In genomic region chr11:44006882-44007495, GRCh38 we compare ENCODE assay signal across 22 cellular contexts. TPM values are rescaled to one million over a fixed set of nuclear protein-coding genes. Genes with fewer than 3 reads are reported as not detected.
DNase-seq lines count a peak whose midpoint lies in the region; ATAC-seq and TF ChIP-seq lines count a peak whose summit lies in the region.
"Had no signal": no experiment of that assay in that cellular context is flagged by ENCODE, and none has a peak within 500 bp of the region (broad histone marks: within the 10 kb centered on the region; RNA-seq: fewer than 3 reads in every experiment).

No MANE protein-coding gene starts in this region.

- H2AFZ ChIP-seq in parathyroid adenoma: no peak overlapping the region

- CTCF ChIA-PET in activated CD8-positive, alpha-beta memory T cell treated with anti-CD3 and anti-CD28 coated beads, Interleukin-2, amount 10 ng/mL, durations not matched to agents 7 days and 5 days (lab: Charles Lee): interaction anchor here (1.3 to 1.4 kb wide), 2 partner anchors 13 to 62 kb away, joined by 3 read pairs; no protein-coding TSS in a partner anchor

- ATAC-seq in activated CD8-positive, alpha-beta memory T cell treated with anti-CD3 and anti-CD28 coated beads, Interleukin-2, amount 10 ng/mL, durations not matched to agents 7 days and 5 days: no peak
- peak; percentile 55 to 88 (median 75) for ATAC-seq in heart right ventricle
- ATAC-seq in activated T-cell treated with anti-CD3 and anti-CD28 coated beads, Interleukin-2, amount 50 U/mL, for 72 hours (replicated peaks in 1 of 2): no peak
- ATAC-seq: body of pancreas, HCT116 had no signal

- DNase-seq in activated CD8-positive, alpha-beta memory T cell treated with anti-CD3 and anti-CD28 coated beads, Interleukin-2, amount 50 U/mL, for 48 hours: peak; percentile 26
- DNase-seq in activated CD8-positive, alpha-beta memory T cell treated with anti-CD3 and anti-CD28 coated beads, Interleukin-2, amount 10 ng/mL, durations not matched to agents 7 days and 5 days: no peak
- DNase-seq in heart right ventricle (peak in 1 of 2 donors; percentile 66), vagina (ENCODE audit: extremely low spot score in 2 of 2) (peak; percentile 70 to 74), NK-92 (lab: John Stamatoyannopoulos, UW; ENCODE audit: unreplicated experiment) (no peak), HUDEP-2 (lab: John Stamatoyannopoulos, UW; ENCODE audit: unreplicated experiment in 76 of 76) (no peak)
- DNase-seq in activated T-cell treated with anti-CD3 and anti-CD28 coated beads, Interleukin-2, amount 50 U/mL, for 72 hours: no peak
- DNase-seq: 8988T; activated naive CD4-positive, alpha-beta T cell treated with anti-CD3 and anti-CD28 coated beads, Interleukin-2, amount 50 U/mL, for 16 hours; activated T-cell treated with anti-CD3 and anti-CD28 coated beads, Interleukin-2, amount 50 U/mL, for 24 hours; body of pancreas; C1 segment of cervical spinal cord; dermis blood vessel endothelial cell; erythroblast; NCI-H1417 treated with DMSO at 0.1 percent for 48 hours; NCI-H2227 treated with DMSO at 0.1 percent for 48 hours; occipital lobe; RPMI8226; upper lobe of left lung had no signal

- H3K9me3 Mint-ChIP-seq in activated CD8-positive, alpha-beta memory T cell treated with anti-CD3 and anti-CD28 coated beads, Interleukin-2, amount 10 ng/mL, durations not matched to agents 7 days and 5 days (ENCODE audit: low read depth): no peaks in the 10 kb centered on the region
- H3K9me3 Mint-ChIP-seq in activated T-cell treated with anti-CD3 and anti-CD28 coated beads, Interleukin-2, amount 50 U/mL, for 72 hours: no peaks in the 10 kb centered on the region
- H3K9me3 Mint-ChIP-seq: activated T-cell treated with anti-CD3 and anti-CD28 coated beads, Interleukin-2, amount 50 U/mL, for 24 hours had no signal

- no peaks in the 10 kb centered on the region for H3K79me2 ChIP-seq in parathyroid adenoma

- intact Hi-C loops in heart right ventricle (cut with DNase I): no loop called here
- intact Hi-C loops in vagina (cut with DNase I): loop anchor here (5.0 kb wide), 1 partner anchor 85 kb away; no protein-coding TSS in a partner anchor

- peaks cover 0 to 4% (median 0%) of the 10 kb centered on the region in 9 donors for H3K4me1 ChIP-seq in heart right ventricle
- no peaks in the 10 kb centered on the region for H3K4me1 ChIP-seq in parathyroid adenoma
- H3K4me1 ChIP-seq in vagina: no peaks in the 10 kb centered on the region
- H3K4me1 ChIP-seq: body of pancreas, upper lobe of left lung had no signal

- H3K27ac ChIP-seq in heart right ventricle: peak overlapping the region in 9 of 10 donors; percentile 3 to 71 (median 52)
- H3K27ac ChIP-seq in parathyroid adenoma: peak overlapping the region; percentile 7
- H3K27ac ChIP-seq in vagina: peak overlapping the region; percentile 59
- H3K27ac ChIP-seq: body of pancreas had no signal

- H3K4me3 ChIP-seq in heart right ventricle: no peak overlapping the region
- H3K4me3 ChIP-seq in parathyroid adenoma (ENCODE audit: low read depth, low read length): no peak overlapping the region
- no peak overlapping the region for H3K4me3 ChIP-seq in vagina
- H3K4me3 ChIP-seq: body of pancreas, upper lobe of left lung had no signal

- no peak overlapping the region for H3K9ac ChIP-seq in parathyroid adenoma

- no peak overlapping the region for H3K27ac Mint-ChIP-seq in activated CD8-positive, alpha-beta memory T cell treated with anti-CD3 and anti-CD28 coated beads, Interleukin-2, amount 10 ng/mL, durations not matched to agents 7 days and 5 days
- no peak overlapping the region for H3K27ac Mint-ChIP-seq in activated T-cell treated with anti-CD3 and anti-CD28 coated beads, Interleukin-2, amount 50 U/mL, for 72 hours
- H3K27ac Mint-ChIP-seq: activated T-cell treated with anti-CD3 and anti-CD28 coated beads, Interleukin-2, amount 50 U/mL, for 24 hours had no signal

- no peak for TF ChIP-seq POLR2A in vagina (IDR thresholded peaks at IDR 0.05)

- peaks cover 6% of the 10 kb centered on the region for H3K27me3 Mint-ChIP-seq in activated CD8-positive, alpha-beta memory T cell treated with anti-CD3 and anti-CD28 coated beads, Interleukin-2, amount 10 ng/mL, durations not matched to agents 7 days and 5 days
- peaks cover 15% of the 10 kb centered on the region for H3K27me3 Mint-ChIP-seq in activated T-cell treated with anti-CD3 and anti-CD28 coated beads, Interleukin-2, amount 50 U/mL, for 72 hours (ENCODE audit: low read depth)

- H3K27me3 ChIP-seq in heart right ventricle: no peaks in the 10 kb centered on the region
- no peaks in the 10 kb centered on the region for H3K27me3 ChIP-seq in parathyroid adenoma (ENCODE audit: control insufficient read depth, insufficient read depth, low read length)
- H3K27me3 ChIP-seq in vagina: no peaks in the 10 kb centered on the region
- H3K27me3 ChIP-seq: body of pancreas, upper lobe of left lung had no signal

- H3K4me1 Mint-ChIP-seq in activated CD8-positive, alpha-beta memory T cell treated with anti-CD3 and anti-CD28 coated beads, Interleukin-2, amount 10 ng/mL, durations not matched to agents 7 days and 5 days: no peaks in the 10 kb centered on the region
- H3K4me1 Mint-ChIP-seq in activated T-cell treated with anti-CD3 and anti-CD28 coated beads, Interleukin-2, amount 50 U/mL, for 72 hours (ENCODE audit: low read depth): no peaks in the 10 kb centered on the region

- H3K9me3 ChIP-seq in heart right ventricle (no peaks in the 10 kb centered on the region), parathyroid adenoma (ENCODE audit: control insufficient read depth, low read length) (no peaks in the 10 kb centered on the region), vagina (no peaks in the 10 kb centered on the region)
- H3K9me3 ChIP-seq: body of pancreas, upper lobe of left lung had no signal

- H3K4me3 Mint-ChIP-seq in activated CD8-positive, alpha-beta memory T cell treated with anti-CD3 and anti-CD28 coated beads, Interleukin-2, amount 10 ng/mL, durations not matched to agents 7 days and 5 days: no peak overlapping the region
- H3K4me3 Mint-ChIP-seq in activated T-cell treated with anti-CD3 and anti-CD28 coated beads, Interleukin-2, amount 50 U/mL, for 72 hours: no peak overlapping the region
- H3K4me3 Mint-ChIP-seq: activated T-cell treated with anti-CD3 and anti-CD28 coated beads, Interleukin-2, amount 50 U/mL, for 24 hours had no signal

- 67 to 71% methylated on average over 14 of the region's 14 CpGs for WGBS in heart right ventricle, 2 donors

- H3K36me3 Mint-ChIP-seq in activated CD8-positive, alpha-beta memory T cell treated with anti-CD3 and anti-CD28 coated beads, Interleukin-2, amount 10 ng/mL, durations not matched to agents 7 days and 5 days: no peaks in the 10 kb centered on the region
- H3K36me3 Mint-ChIP-seq in activated T-cell treated with anti-CD3 and anti-CD28 coated beads, Interleukin-2, amount 50 U/mL, for 72 hours (ENCODE audit: insufficient read depth in 2 of 2): no peaks in the 10 kb centered on the region

- no peak for TF ChIP-seq CTCF in heart right ventricle (IDR thresholded peaks at IDR 0.05)
- TF ChIP-seq CTCF in parathyroid adenoma (IDR thresholded peaks at IDR 0.05): no peak
- no peak for TF ChIP-seq CTCF in vagina (IDR thresholded peaks at IDR 0.05)

- H3K36me3 ChIP-seq in heart right ventricle: no peaks in the 10 kb centered on the region
- no peaks in the 10 kb centered on the region for H3K36me3 ChIP-seq in parathyroid adenoma (ENCODE audit: control insufficient read depth, insufficient read depth, low read length)
- H3K36me3 ChIP-seq in vagina: no peaks in the 10 kb centered on the region
- H3K36me3 ChIP-seq: upper lobe of left lung had no signal

- H3K4me2 ChIP-seq in parathyroid adenoma (ENCODE audit: low read length): no peak overlapping the region

RNA-seq across cellular contexts. Expression of gene ACCSL, which starts 40.8 kb away (rescaled TPM):
- total RNA-seq in activated CD8-positive, alpha-beta memory T cell treated with anti-CD3 and anti-CD28 coated beads, Interleukin-2, amount 10 ng/mL, durations not matched to agents 7 days and 5 days: not detected
- total RNA-seq in heart right ventricle: not detected
- not detected for polyA plus RNA-seq in heart right ventricle
- not detected for total RNA-seq in vagina
- under 1 TPM in 1 of 2 donors, not detected in 1; 0.17 TPM for total RNA-seq in activated T-cell treated with anti-CD3 and anti-CD28 coated beads, Interleukin-2, amount 50 U/mL, for 72 hours
- total RNA-seq: body of pancreas, dermis blood vessel endothelial cell, occipital lobe, upper lobe of left lung had no signal
- polyA plus RNA-seq: keratinocyte had no signal

RNA-seq across cellular contexts. Expression of gene ACCS, which starts 59.1 kb away (rescaled TPM):
- 1 to 10 TPM; 4.9 to 7.7 TPM for total RNA-seq in activated CD8-positive, alpha-beta memory T cell treated with anti-CD3 and anti-CD28 coated beads, Interleukin-2, amount 10 ng/mL, durations not matched to agents 7 days and 5 days
- 10 to 100 TPM in 2 of 10 donors, 1 to 10 TPM in 8; 5.5 to 19.6 (median 8.2) TPM for total RNA-seq in heart right ventricle
- 10 to 100 TPM in 1 of 2 donors, 1 to 10 TPM in 1; 2.6 to 32.7 TPM for polyA plus RNA-seq in heart right ventricle
- total RNA-seq in vagina: 8.1 TPM
- 10 to 100 TPM; 14.8 to 34.6 TPM for total RNA-seq in activated T-cell treated with anti-CD3 and anti-CD28 coated beads, Interleukin-2, amount 50 U/mL, for 72 hours

Comparison
In these comparisons a context has a peak if more than half of its experiments do, and no peak if none do; other contexts are left out.
1. DNase-seq: peak in activated CD8-positive, alpha-beta memory T cell treated with anti-CD3 and anti-CD28 coated beads, Interleukin-2, amount 50 U/mL, for 48 hours (single experiment) and vagina (2 of 2); none in activated CD8-positive, alpha-beta memory T cell treated with anti-CD3 and anti-CD28 coated beads, Interleukin-2, amount 10 ng/mL, durations not matched to agents 7 days and 5 days (single experiment), NK-92 (single experiment), HUDEP-2 (0 of 76) and activated T-cell treated with anti-CD3 and anti-CD28 coated beads, Interleukin-2, amount 50 U/mL, for 72 hours (0 of 2).
2. ATAC-seq: peak in heart right ventricle (8 of 8); none in activated CD8-positive, alpha-beta memory T cell treated with anti-CD3 and anti-CD28 coated beads, Interleukin-2, amount 10 ng/mL, durations not matched to agents 7 days and 5 days (single experiment) and activated T-cell treated with anti-CD3 and anti-CD28 coated beads, Interleukin-2, amount 50 U/mL, for 72 hours (0 of 2).
3. H3K27ac ChIP-seq: peak in every context shown above with its lines; median percentile 59 in vagina; 52 in heart right ventricle; 7 in parathyroid adenoma.